1 cellular context compared by ENCODE assay signal in genomic region chr12:57731411-57732080, GRCh38.
TF ChIP-seq lines count a peak whose summit lies in the region.

No MANE protein-coding gene starts in this region.

TF ChIP-seq in SK-N-SH, 30 proteins besides CTCF, POLR2A, EP300 and RAD21 (continued from another document):
- TF ChIP-seq MAX (IDR thresholded peaks at IDR 0.05; ENCODE audit: low read depth): no peak
- no peak for TF ChIP-seq YY1 (IDR thresholded peaks at IDR 0.05; ENCODE audit: low read depth)
- no peak for TF ChIP-seq NRF1 (IDR thresholded peaks at IDR 0.05; ENCODE audit: low read depth, low read length)
- no peak for TF ChIP-seq ZBTB33 (IDR thresholded peaks at IDR 0.05; ENCODE audit: borderline replicate concordance, low read depth)
- TF ChIP-seq SMC3 (IDR thresholded peaks at IDR 0.05; ENCODE audit: low read depth, low read length): no peak
- TF ChIP-seq SIN3A (IDR thresholded peaks at IDR 0.05; ENCODE audit: borderline replicate concordance, low read depth, low read length): no peak
- no peak for TF ChIP-seq NFIC (IDR thresholded peaks at IDR 0.05; ENCODE audit: borderline replicate concordance)
- no peak for TF ChIP-seq MXI1 (IDR thresholded peaks at IDR 0.05; ENCODE audit: low read depth, low read length)
- TF ChIP-seq USF2 (IDR thresholded peaks at IDR 0.05; ENCODE audit: borderline replicate concordance, low read depth, low read length): no peak
